In the genomic region with DNA sequence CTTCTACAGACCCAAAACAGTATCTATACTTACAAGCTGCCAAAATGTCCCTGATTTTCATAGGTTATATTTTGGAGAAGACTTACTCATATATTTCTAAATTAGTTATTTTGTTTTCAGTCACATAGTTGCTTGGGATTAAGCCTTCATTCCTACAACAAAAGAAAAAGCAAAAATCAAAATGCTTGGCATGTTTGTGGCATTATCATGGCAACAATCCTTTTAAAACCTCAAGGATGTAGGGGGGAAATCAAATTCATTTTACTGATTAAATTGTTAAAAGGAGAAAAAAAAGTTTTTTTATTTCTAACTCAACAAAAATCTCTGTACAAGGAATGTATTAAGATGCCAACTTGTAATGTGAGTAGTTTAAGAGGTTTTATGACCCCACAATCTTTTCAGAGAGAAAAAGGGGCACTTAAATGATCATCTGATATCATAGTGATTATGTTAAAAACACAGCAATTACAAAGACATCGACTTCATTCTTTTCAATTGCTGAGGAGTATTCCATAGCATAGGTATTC, we compare ENCODE assay signal across 19 cellular contexts. TPM values are rescaled to one million over a fixed set of nuclear protein-coding genes. Genes with fewer than 3 reads are reported as not detected.
"Had no signal": no experiment of that assay in that cellular context is flagged by ENCODE, and none has a peak within 500 bp of the region (broad histone marks: within the 10 kb centered on the region; RNA-seq: fewer than 3 reads in every experiment).

No MANE protein-coding gene starts in this region.

- H3K27me3 ChIP-seq: ascending aorta, cardiac muscle cell, dorsolateral prefrontal cortex, hepatocyte, neutrophil, thyroid gland had no signal

- H3K9me3 Mint-ChIP-seq: activated naive CD8-positive, alpha-beta T cell treated with anti-CD3 and anti-CD28 coated beads, Interleukin-2, amount 50 U/mL, for 24 hours; endodermal cell; naive B cell; stimulated activated memory B cell treated with anti-CD40 and anti-IgM and Interleukin-4, amounts not matched to agents 10 μg/mL and 1 μg/mL and 100 μg/mL, for 72 hours; WTC11 had no signal

- H3K27ac Mint-ChIP-seq: activated CD8-positive, alpha-beta T cell treated with anti-CD3 and anti-CD28 coated beads, Interleukin-2, amount 10 ng/mL, durations not matched to agents 7 days and 5 days; activated naive CD8-positive, alpha-beta T cell treated with anti-CD3 and anti-CD28 coated beads, Interleukin-2, amount 50 U/mL, for 24 hours; endodermal cell; naive B cell; stimulated activated memory B cell treated with anti-CD40 and anti-IgM and Interleukin-4, amounts not matched to agents 10 μg/mL and 1 μg/mL and 100 μg/mL, for 72 hours; WTC11 had no signal

- H3K4me1 Mint-ChIP-seq: naive B cell; stimulated activated memory B cell treated with anti-CD40 and anti-IgM and Interleukin-4, amounts not matched to agents 10 μg/mL and 1 μg/mL and 100 μg/mL, for 72 hours had no signal

- H3K27ac ChIP-seq: ascending aorta, cardiac muscle cell, dorsolateral prefrontal cortex, hepatocyte, neutrophil, thyroid gland had no signal

- H3K4me3 Mint-ChIP-seq: activated CD8-positive, alpha-beta T cell treated with anti-CD3 and anti-CD28 coated beads, Interleukin-2, amount 10 ng/mL, durations not matched to agents 7 days and 5 days; activated naive CD8-positive, alpha-beta T cell treated with anti-CD3 and anti-CD28 coated beads, Interleukin-2, amount 50 U/mL, for 24 hours; endodermal cell; naive B cell; stimulated activated memory B cell treated with anti-CD40 and anti-IgM and Interleukin-4, amounts not matched to agents 10 μg/mL and 1 μg/mL and 100 μg/mL, for 72 hours; WTC11 had no signal

- H3K36me3 Mint-ChIP-seq: naive B cell; stimulated activated memory B cell treated with anti-CD40 and anti-IgM and Interleukin-4, amounts not matched to agents 10 μg/mL and 1 μg/mL and 100 μg/mL, for 72 hours; WTC11 had no signal

- DNase-seq: activated CD4-positive, alpha-beta T cell treated with anti-CD3 and anti-CD28 coated beads for 48 hours; activated CD8-positive, alpha-beta memory T cell treated with anti-CD3 and anti-CD28 coated beads, Interleukin-2, amount 50 U/mL, for 4 hours; activated CD8-positive, alpha-beta T cell treated with anti-CD3 and anti-CD28 coated beads, Interleukin-2, amount 10 ng/mL, durations not matched to agents 7 days and 5 days; activated gamma-delta T cell treated with Interleukin-2 at 50 U/mL for 16 hours; activated naive CD8-positive, alpha-beta T cell treated with anti-CD3 and anti-CD28 coated beads, Interleukin-2, amount 50 U/mL, for 24 hours; dorsolateral prefrontal cortex; endodermal cell; naive B cell; posterior cingulate gyrus; retina; stimulated activated CD4-positive, alpha-beta T cell treated with anti-CD3 and anti-CD28 coated beads, Interleukin-2, amount 100 ng/mL, for 48 hours; T-helper 2 cell; thyroid gland had no signal

- H3K4me3 ChIP-seq: ascending aorta, cardiac muscle cell, dorsolateral prefrontal cortex, hepatocyte, thyroid gland had no signal

- H3K36me3 ChIP-seq: ascending aorta, cardiac muscle cell, neutrophil, thyroid gland had no signal

- ATAC-seq: stimulated activated memory B cell treated with anti-CD40 and anti-IgM and Interleukin-4, amounts not matched to agents 10 μg/mL and 1 μg/mL and 100 μg/mL, for 72 hours had no signal

- H3K4me1 ChIP-seq: ascending aorta, thyroid gland had no signal

- H3K9me3 ChIP-seq: ascending aorta, neutrophil, thyroid gland had no signal

- H3K27me3 Mint-ChIP-seq: activated naive CD8-positive, alpha-beta T cell treated with anti-CD3 and anti-CD28 coated beads, Interleukin-2, amount 50 U/mL, for 24 hours; naive B cell; stimulated activated memory B cell treated with anti-CD40 and anti-IgM and Interleukin-4, amounts not matched to agents 10 μg/mL and 1 μg/mL and 100 μg/mL, for 72 hours had no signal

RNA-seq across cellular contexts. Expression of a gene that starts 23.5 kb away (rescaled TPM):
- total RNA-seq: ascending aorta had no signal
